1 cellular context compared by ENCODE assay signal in genomic region chr6:35497571-35498406, GRCh38.
TF ChIP-seq lines count a peak whose summit lies in the region.

No MANE protein-coding gene starts in this region.

TF ChIP-seq in HepG2, 621 proteins besides CTCF, POLR2A, EP300 and RAD21 (continues in another document):
- TF ChIP-seq ZNF230 (CRISPR knock-in tag; IDR thresholded peaks at IDR 0.05) = peak; percentile 79; the same call in 1 of the 2 replicates
- TF ChIP-seq ZNF337 (CRISPR knock-in tag; IDR thresholded peaks at IDR 0.05; ENCODE audit: borderline replicate concordance, low read depth) = no peak
- TF ChIP-seq ZIK1 (CRISPR knock-in tag; IDR thresholded peaks at IDR 0.05; ENCODE audit: borderline replicate concordance, low read depth) = peak; percentile 69; the same call in 1 of the 2 replicates
- peak; percentile 94 for TF ChIP-seq RBM39 (IDR thresholded peaks at IDR 0.05; ENCODE audit: low read depth, low read length, poor library complexity, severe bottlenecking)
- peak; percentile 60; the same call in 1 of the 2 replicates for TF ChIP-seq ZNF431 (CRISPR knock-in tag; IDR thresholded peaks at IDR 0.05; ENCODE audit: borderline replicate concordance, low read depth)
- no peak for TF ChIP-seq NBN (conservative IDR thresholded peaks at IDR 0.05)
- TF ChIP-seq ZBTB14 (CRISPR knock-in tag; IDR thresholded peaks at IDR 0.05) = peak; percentile 42; the same call in 1 of the 2 replicates
- TF ChIP-seq PLRG1 (conservative IDR thresholded peaks at IDR 0.05) = no peak
- TF ChIP-seq SMC3 (IDR thresholded peaks at IDR 0.05; ENCODE audit: low read length) = no peak
- peak; percentile 69; the same call in 1 of the 2 replicates for TF ChIP-seq AHR (CRISPR knock-in tag; IDR thresholded peaks at IDR 0.05)
- no peak for TF ChIP-seq RBM22 (optimal IDR thresholded peaks at IDR 0.05; ENCODE audit: low read length)
- TF ChIP-seq HES4 (CRISPR knock-in tag; IDR thresholded peaks at IDR 0.05; ENCODE audit: borderline replicate concordance) = peak; percentile 92; the same call in 1 of the 2 replicates
- TF ChIP-seq AGO2 (optimal IDR thresholded peaks at IDR 0.05; ENCODE audit: low read depth, low read length) = peak; percentile 83
- no peak for TF ChIP-seq MIER2 (CRISPR knock-in tag; IDR thresholded peaks at IDR 0.05)
- no peak for TF ChIP-seq CEBPG (CRISPR knock-in tag; IDR thresholded peaks at IDR 0.05)
- peak; percentile 89; the same call in 1 of the 2 replicates for TF ChIP-seq ZNF468 (CRISPR knock-in tag; IDR thresholded peaks at IDR 0.05)
- no peak for TF ChIP-seq HOMEZ (CRISPR knock-in tag; IDR thresholded peaks at IDR 0.05; ENCODE audit: low read depth)
- TF ChIP-seq HCFC1 (IDR thresholded peaks at IDR 0.05; ENCODE audit: low read depth, low read length) = no peak
- TF ChIP-seq ARNTL (CRISPR knock-in tag; IDR thresholded peaks at IDR 0.05) = peak; percentile 35; the same call in 1 of the 2 replicates
- TF ChIP-seq E2F2 (CRISPR knock-in tag; IDR thresholded peaks at IDR 0.05; ENCODE audit: borderline replicate concordance) = no peak
- no peak for TF ChIP-seq YY1 (IDR thresholded peaks at IDR 0.05; ENCODE audit: insufficient read depth, insufficient replicate concordance, low read depth, low read length)
- no peak for TF ChIP-seq DMTF1 (CRISPR knock-in tag; IDR thresholded peaks at IDR 0.05)
- TF ChIP-seq ZNF354B (CRISPR knock-in tag; IDR thresholded peaks at IDR 0.05) = no peak
- TF ChIP-seq MAFF (IDR thresholded peaks at IDR 0.05; ENCODE audit: low read depth, low read length) = no peak
- TF ChIP-seq FOXP1 (IDR thresholded peaks at IDR 0.05) = no peak
- TF ChIP-seq FOXP1 (CRISPR knock-in tag; IDR thresholded peaks at IDR 0.05) = no peak
- TF ChIP-seq ATM (IDR thresholded peaks at IDR 0.05; ENCODE audit: borderline replicate concordance) = no peak
- peak; percentile 89; the same call in 1 of the 2 replicates for TF ChIP-seq ZNF275 (CRISPR knock-in tag; IDR thresholded peaks at IDR 0.05; ENCODE audit: borderline replicate concordance)
- peak; percentile 69 for TF ChIP-seq TGIF2 (CRISPR knock-in tag; IDR thresholded peaks at IDR 0.05)
- TF ChIP-seq KLF6 (CRISPR knock-in tag; IDR thresholded peaks at IDR 0.05) = peak; percentile 95
- peak; percentile 31; the same call in 1 of the 2 replicates for TF ChIP-seq TAF1 (CRISPR knock-in tag; IDR thresholded peaks at IDR 0.05)
- peak; percentile 55; the same call in 1 of the 2 replicates for TF ChIP-seq ZNF17 (CRISPR knock-in tag; IDR thresholded peaks at IDR 0.05)
- peak; percentile 82; the same call in 1 of the 2 replicates for TF ChIP-seq ZFP90 (CRISPR knock-in tag; IDR thresholded peaks at IDR 0.05; ENCODE audit: borderline replicate concordance)
- TF ChIP-seq PAF1 (CRISPR knock-in tag; IDR thresholded peaks at IDR 0.05) = no peak
- TF ChIP-seq ZNF576 (CRISPR knock-in tag; IDR thresholded peaks at IDR 0.05) = no peak; the same call in 1 of the 2 replicates
- peak; percentile 98 for TF ChIP-seq KDM5B (CRISPR knock-in tag; IDR thresholded peaks at IDR 0.05; ENCODE audit: borderline replicate concordance)
- peak; percentile 81; the same call in 1 of the 2 replicates for TF ChIP-seq ZNF562 (CRISPR knock-in tag; IDR thresholded peaks at IDR 0.05; ENCODE audit: borderline replicate concordance)
- TF ChIP-seq NPAS2 (CRISPR knock-in tag; IDR thresholded peaks at IDR 0.05; ENCODE audit: borderline replicate concordance) = no peak
- peak; percentile 77; the same call in 1 of the 2 replicates for TF ChIP-seq BRF2 (CRISPR knock-in tag; IDR thresholded peaks at IDR 0.05)
- 0 out of 2 replicates have a peak, but pooled peaks have one; percentile 35 for TF ChIP-seq KLF11 (CRISPR knock-in tag; IDR thresholded peaks at IDR 0.05)
- TF ChIP-seq SMAD3 (CRISPR knock-in tag; IDR thresholded peaks at IDR 0.05) = no peak
- TF ChIP-seq ZFYVE20 (CRISPR knock-in tag; IDR thresholded peaks at IDR 0.05; ENCODE audit: borderline replicate concordance, low read depth) = peak; percentile 75; the same call in 1 of the 2 replicates
- TF ChIP-seq MAX (IDR thresholded peaks at IDR 0.05) = peak; percentile 97
- peak; percentile 89 for TF ChIP-seq KDM2A (CRISPR knock-in tag; IDR thresholded peaks at IDR 0.05; ENCODE audit: borderline replicate concordance, low read depth)
- TF ChIP-seq ZBTB7B (CRISPR knock-in tag; IDR thresholded peaks at IDR 0.05) = peak; percentile 30; the same call in 1 of the 2 replicates
- no peak for TF ChIP-seq NCOR1 (IDR thresholded peaks at IDR 0.05; ENCODE audit: borderline replicate concordance, low read length)
- peak; percentile 89 for TF ChIP-seq ZNF800 (CRISPR knock-in tag; IDR thresholded peaks at IDR 0.05)
- TF ChIP-seq ZNF567 (CRISPR knock-in tag; IDR thresholded peaks at IDR 0.05; ENCODE audit: borderline replicate concordance) = peak; percentile 87
- TF ChIP-seq ZNF616 (CRISPR knock-in tag; IDR thresholded peaks at IDR 0.05; ENCODE audit: low read depth) = no peak; the same call in 1 of the 2 replicates
- peak; percentile 78 for TF ChIP-seq GLI4 (CRISPR knock-in tag; IDR thresholded peaks at IDR 0.05; ENCODE audit: borderline replicate concordance)
- 0 out of 2 replicates have a peak, but pooled peaks have one; percentile 83 for TF ChIP-seq NFIB (CRISPR knock-in tag; IDR thresholded peaks at IDR 0.05; ENCODE audit: borderline replicate concordance)
- no peak; the same call in 1 of the 2 replicates for TF ChIP-seq ZNF451 (CRISPR knock-in tag; IDR thresholded peaks at IDR 0.05)
- TF ChIP-seq HINFP (CRISPR knock-in tag; IDR thresholded peaks at IDR 0.05; ENCODE audit: low read depth) = no peak
- 0 out of 2 replicates have a peak, but pooled peaks have one; percentile 54 for TF ChIP-seq FOSL2 (CRISPR knock-in tag; IDR thresholded peaks at IDR 0.05)
- TF ChIP-seq ZBTB38 (CRISPR knock-in tag; IDR thresholded peaks at IDR 0.05) = peak; percentile 78
- TF ChIP-seq ZBTB42 (CRISPR knock-in tag; IDR thresholded peaks at IDR 0.05) = peak; percentile 95
- no peak for TF ChIP-seq EHMT2 (IDR thresholded peaks at IDR 0.05; ENCODE audit: borderline replicate concordance, low read depth, low read length)
- TF ChIP-seq ZNF350 (CRISPR knock-in tag; IDR thresholded peaks at IDR 0.05; ENCODE audit: borderline replicate concordance, low read depth) = peak; percentile 54; the same call in 1 of the 2 replicates
- 0 out of 2 replicates have a peak, but pooled peaks have one; percentile 27 for TF ChIP-seq ZNF180 (CRISPR knock-in tag; IDR thresholded peaks at IDR 0.05; ENCODE audit: borderline replicate concordance, low read depth)
- TF ChIP-seq ZBTB25 (CRISPR knock-in tag; IDR thresholded peaks at IDR 0.05) = peak; percentile 49; the same call in 1 of the 2 replicates
